ENCODE assay signal across 15 cellular contexts in the genomic region with DNA sequence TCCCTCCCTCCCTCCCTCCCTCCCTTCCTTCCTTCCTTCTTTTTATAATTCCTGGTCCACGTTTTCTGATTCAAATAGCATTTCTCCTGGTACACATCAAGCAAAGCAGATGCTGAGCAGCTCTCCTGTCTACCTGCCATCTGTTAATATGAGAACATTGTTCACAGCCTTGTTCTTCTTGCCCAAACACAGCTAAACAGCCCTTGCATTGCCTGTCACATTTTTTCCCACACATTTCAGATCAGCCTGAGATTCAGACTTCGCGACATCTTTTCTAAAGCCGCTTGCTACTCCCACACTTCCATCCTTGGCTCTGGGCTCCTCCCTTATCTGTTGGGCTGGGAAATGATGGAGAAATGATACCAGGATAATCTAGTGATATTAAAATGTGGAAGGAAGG.
"Had no signal": no experiment of that assay in that cellular context is flagged by ENCODE, and none has a peak within 500 bp of the region (broad histone marks: within the 10 kb centered on the region; RNA-seq: fewer than 3 reads in every experiment).

No MANE protein-coding gene starts in this region.

- DNase-seq: activated CD4-positive, alpha-beta T cell treated with anti-CD3 and anti-CD28 coated beads, Interleukin-2, amount 10 ng/mL, durations not matched to agents 7 days and 5 days; activated CD8-positive, alpha-beta memory T cell treated with anti-CD3 and anti-CD28 coated beads, Interleukin-2, amount 50 U/mL, for 48 hours; activated gamma-delta T cell treated with Interleukin-2 at 50 U/mL for 16 hours; activated naive CD8-positive, alpha-beta T cell treated with anti-CD3 and anti-CD28 coated beads for 36 hours; brain microvascular endothelial cell; effector memory CD4-positive, alpha-beta T cell; foreskin fibroblast; immature natural killer cell; mesendoderm; psoas muscle; right lobe of liver; stimulated activated naive CD8-positive, alpha-beta T cell treated with anti-CD3 and anti-CD28 coated beads, Interleukin-15, Interleukin-2, amounts not matched to agents 100 U/mL and 50 U/mL, for 24 hours; T-helper 9 cell; upper lobe of right lung had no signal

- H3K27me3 ChIP-seq: brain microvascular endothelial cell, right lobe of liver, upper lobe of right lung had no signal

- ATAC-seq: psoas muscle; right lobe of liver; stimulated activated naive CD8-positive, alpha-beta T cell treated with anti-CD3 and anti-CD28 coated beads, Interleukin-15, Interleukin-2, amounts not matched to agents 100 U/mL and 50 U/mL, for 24 hours; upper lobe of right lung had no signal

- H3K36me3 ChIP-seq: brain microvascular endothelial cell, right lobe of liver, suprapubic skin, upper lobe of right lung had no signal

- H3K9me3 ChIP-seq: psoas muscle, right lobe of liver, suprapubic skin, upper lobe of right lung had no signal

- H3K27ac ChIP-seq: brain microvascular endothelial cell, psoas muscle, right lobe of liver, suprapubic skin, upper lobe of right lung had no signal

- H3K4me1 ChIP-seq: psoas muscle, right lobe of liver, suprapubic skin, upper lobe of right lung had no signal

- H3K4me3 ChIP-seq: psoas muscle, right lobe of liver, suprapubic skin, upper lobe of right lung had no signal
